ENCODE assay signal across 1 cellular context in genomic region chrX:118655561-118656246, GRCh38.
TF ChIP-seq lines count a peak whose summit lies in the region.

No MANE protein-coding gene starts in this region.

TF ChIP-seq in SK-N-SH treated with all-trans-retinoic acid at 6 μM for 48 hours, 23 proteins besides CTCF, POLR2A, EP300 and RAD21 (continued from another document):
- TF ChIP-seq, protein P1, sequence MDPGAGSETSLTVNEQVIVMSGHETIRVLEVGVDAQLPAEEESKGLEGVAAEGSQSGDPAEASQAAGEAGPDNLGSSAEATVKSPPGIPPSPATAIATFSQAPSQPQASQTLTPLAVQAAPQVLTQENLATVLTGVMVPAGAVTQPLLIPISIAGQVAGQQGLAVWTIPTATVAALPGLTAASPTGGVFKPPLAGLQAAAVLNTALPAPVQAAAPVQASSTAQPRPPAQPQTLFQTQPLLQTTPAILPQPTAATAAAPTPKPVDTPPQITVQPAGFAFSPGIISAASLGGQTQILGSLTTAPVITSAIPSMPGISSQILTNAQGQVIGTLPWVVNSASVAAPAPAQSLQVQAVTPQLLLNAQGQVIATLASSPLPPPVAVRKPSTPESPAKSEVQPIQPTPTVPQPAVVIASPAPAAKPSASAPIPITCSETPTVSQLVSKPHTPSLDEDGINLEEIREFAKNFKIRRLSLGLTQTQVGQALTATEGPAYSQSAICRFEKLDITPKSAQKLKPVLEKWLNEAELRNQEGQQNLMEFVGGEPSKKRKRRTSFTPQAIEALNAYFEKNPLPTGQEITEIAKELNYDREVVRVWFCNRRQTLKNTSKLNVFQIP (CRISPR knock-in tag; IDR thresholded peaks at IDR 0.05; ENCODE audit: borderline replicate concordance, low read depth): no peak
- TF ChIP-seq OSR1 (CRISPR knock-in tag; IDR thresholded peaks at IDR 0.05) (no peak), SNAI2 (CRISPR knock-in tag; IDR thresholded peaks at IDR 0.05) (no peak), CSDC2 (CRISPR knock-in tag; IDR thresholded peaks at IDR 0.05) (no peak), ARNTL (CRISPR knock-in tag; IDR thresholded peaks at IDR 0.05; ENCODE audit: borderline replicate concordance, low read depth) (no peak), ZNF565 (CRISPR knock-in tag; conservative IDR thresholded peaks at IDR 0.05; ENCODE audit: low read depth) (no peak), ZFP30 (CRISPR knock-in tag; IDR thresholded peaks at IDR 0.05) (no peak)
